In genomic region chr20:1185781-1186334, GRCh38 we compare ENCODE assay signal across 8 cellular contexts. TPM values are rescaled to one million over a fixed set of nuclear protein-coding genes. Genes with fewer than 3 reads are reported as not detected.
DNase-seq lines count a peak whose midpoint lies in the region; ATAC-seq and TF ChIP-seq lines count a peak whose summit lies in the region.

No MANE protein-coding gene starts in this region.

- H3K9me3 ChIP-seq in WERI-Rb-1 (ENCODE audit: severe bottlenecking) (no peaks in the 10 kb centered on the region), mucosa of descending colon (no peaks in the 10 kb centered on the region), thyroid gland (no peaks in the 10 kb centered on the region)

- ATAC-seq in mucosa of descending colon, result peak; percentile 65

- H3K4me1 ChIP-seq in mucosa of descending colon (ENCODE audit: low read depth) (peaks cover 13% of the 10 kb centered on the region), thyroid gland (peaks cover 0 to 13% of the 10 kb centered on the region in 2 donors)

- TF ChIP-seq POLR2A in thyroid gland (IDR thresholded peaks at IDR 0.05), result no peak

- intact Hi-C loops in dorsolateral prefrontal cortex (cut with DNase I) (no loop called here), mucosa of descending colon (cut with DNase I, micrococcal nuclease) (no loop called here), thyroid gland (cut with DNase I) (no loop called here)

- H3K36me3 ChIP-seq in WERI-Rb-1 (no peaks in the 10 kb centered on the region), mucosa of descending colon (ENCODE audit: low read depth) (no peaks in the 10 kb centered on the region), thyroid gland (no peaks in the 10 kb centered on the region)

- peaks cover 13% of the 10 kb centered on the region for H3K27me3 ChIP-seq in WERI-Rb-1 (ENCODE audit: insufficient read depth, low read depth, severe bottlenecking)
- H3K27me3 ChIP-seq in dorsolateral prefrontal cortex, result peaks cover 0 to 15% (median 0%) of the 10 kb centered on the region in 45 donors
- H3K27me3 ChIP-seq in thyroid gland, result no peaks in the 10 kb centered on the region

- WGBS in thyroid gland, 2 donors, result 16 to 17% methylated on average over 9 to 13 of the region's 20 CpGs

- H3K4me3 ChIP-seq in WERI-Rb-1 (ENCODE audit: low read depth, low read length) (peak overlapping the region; percentile 48), dorsolateral prefrontal cortex (peak overlapping the region; percentile 31 to 74 (median 59)), mucosa of descending colon (no peak overlapping the region), thyroid gland (replicated peaks in 1 of 3) (peak overlapping the region in 1 of 3 donors; percentile 43)

- H3K27ac ChIP-seq in WERI-Rb-1 (no peak overlapping the region), dorsolateral prefrontal cortex (peak overlapping the region in 15 of 59 donors; percentile 8 to 77 (median 58)), thyroid gland (no peak overlapping the region)

- DNase-seq in NCI-H1436 (lab: John Stamatoyannopoulos, UW), result peak; percentile 33
- no peak for DNase-seq in NCI-H1436 treated with DMSO at 0.1 percent for 48 hours (lab: John Stamatoyannopoulos, UW)
- peak; percentile 7 for DNase-seq in NCI-H128 (lab: John Stamatoyannopoulos, UW; ENCODE audit: unreplicated experiment)
- peak; percentile 73 for DNase-seq in WERI-Rb-1
- DNase-seq in dorsolateral prefrontal cortex, result peak in 3 of 10 donors; percentile 29 to 53 (median 52)
- DNase-seq in mucosa of descending colon, result peak in 2 of 3 donors; percentile 44 to 66
- DNase-seq in thyroid gland, result peak; percentile 33 to 40
- DNase-seq in medulla oblongata (ENCODE audit: extremely low spot score), result no peak

- TF ChIP-seq CTCF in WERI-Rb-1 (IDR thresholded peaks at IDR 0.05; ENCODE audit: low read depth, low read length), result peak; percentile 83
- TF ChIP-seq CTCF in dorsolateral prefrontal cortex (IDR thresholded peaks at IDR 0.05 in 54 of 56, conservative IDR thresholded peaks at IDR 0.05 in 2 of 56; ENCODE audit: low read depth in 1 of 56, partially characterized antibody in 56 of 56), result peak in 53 of 56 donors; percentile 20 to 64 (median 45)
- peak; percentile 24 for TF ChIP-seq CTCF in mucosa of descending colon (IDR thresholded peaks at IDR 0.05)
- peak in 4 of 6 experiments; percentile 15 to 61 (median 26) for TF ChIP-seq CTCF in thyroid gland (IDR thresholded peaks at IDR 0.05)

RNA-seq across cellular contexts. Expression of gene TMEM74B, which starts 1.1 kb away (rescaled TPM):
- 10 to 100 TPM in 119 of 120 experiments, 1 to 10 TPM in 1; 7.3 to 39.8 (median 20.8) TPM for total RNA-seq in dorsolateral prefrontal cortex
- total RNA-seq in mucosa of descending colon, result 1 to 10 TPM in 2 of 3 donors, under 1 TPM in 1; 0.38 to 2.6 (median 2.1) TPM
- 1 to 10 TPM in 3 of 4 donors, under 1 TPM in 1; 0.63 to 2.7 (median 1.8) TPM for total RNA-seq in thyroid gland

RNA-seq across cellular contexts. Expression of gene C20orf202, which starts 17.4 kb away (rescaled TPM):
- total RNA-seq in dorsolateral prefrontal cortex (1 to 10 TPM in 34 of 120 experiments, under 1 TPM in 77, not detected in 9; 0.31 to 1.9 (median 0.80) TPM), mucosa of descending colon (under 1 TPM in 2 of 3 donors, not detected in 1; 0.23 to 0.48 TPM), thyroid gland (under 1 TPM in 1 of 4 donors, not detected in 3; 0.27 TPM)

RNA-seq across cellular contexts. Expression of gene RAD21L1, which starts 40.0 kb away (rescaled TPM):
- 1 to 10 TPM in 21 of 120 experiments, under 1 TPM in 53, not detected in 46; 0.23 to 3.2 (median 0.73) TPM for total RNA-seq in dorsolateral prefrontal cortex
- not detected for total RNA-seq in mucosa of descending colon
- total RNA-seq in thyroid gland, result not detected

Comparison
In these comparisons a context has a peak if more than half of its experiments do, and no peak if none do; other contexts are left out.
1. DNase-seq: peak in NCI-H1436 (single experiment), NCI-H128 (single experiment), WERI-Rb-1 (single experiment), mucosa of descending colon (2 of 3) and thyroid gland (2 of 2); none in NCI-H1436 treated with DMSO at 0.1 percent for 48 hours (single experiment) and medulla oblongata (single experiment).
2. CTCF ChIP-seq: peak in every context shown above with its lines; median percentile 83 in WERI-Rb-1; 45 in dorsolateral prefrontal cortex; 26 in thyroid gland; 24 in mucosa of descending colon.